Comparison of ENCODE assay signal across 19 cellular contexts in genomic region chr4:54139332-54139731, GRCh38. TPM values are rescaled to one million over a fixed set of nuclear protein-coding genes. Genes with fewer than 3 reads are reported as not detected.
A peak's percentile ranks its signal among the peaks of the same experiment; 100 is the strongest.
DNase-seq lines count a peak whose midpoint lies in the region; ATAC-seq, FAIRE-seq and TF ChIP-seq lines count a peak whose summit lies in the region.
"Had no signal": no experiment of that assay in that cellular context is flagged by ENCODE, and none has a peak within 500 bp of the region (broad histone marks: within the 10 kb centered on the region; RNA-seq: fewer than 3 reads in every experiment).

No MANE protein-coding gene starts in this region.

- H3K4me1 ChIP-seq in heart right ventricle, result no peaks in the 10 kb centered on the region
- no peaks in the 10 kb centered on the region for H3K4me1 ChIP-seq in right atrium auricular region
- H3K4me1 ChIP-seq in H1 (replicated peaks in 1 of 4; ENCODE audit: control insufficient read depth in 3 of 4, insufficient read depth in 4 of 4, low read length in 3 of 4), result no peaks in the 10 kb centered on the region
- H3K4me1 ChIP-seq in mesenchymal stem cell (ENCODE audit: control insufficient read depth, insufficient read depth, low read depth, low read length), result no peaks in the 10 kb centered on the region
- H3K4me1 ChIP-seq in upper lobe of right lung, result no peaks in the 10 kb centered on the region
- H3K4me1 ChIP-seq: BLaER1 had no signal

- no peak for TF ChIP-seq EP300 in H1 (IDR thresholded peaks at IDR 0.05; ENCODE audit: borderline replicate concordance in 1 of 2, low read depth in 2 of 2, low read length in 2 of 2)

- TF ChIP-seq RAD21 in H1 (IDR thresholded peaks at IDR 0.05 in 1 of 2, conservative IDR thresholded peaks at IDR 0.05 in 1 of 2; ENCODE audit: low read depth in 2 of 2, low read length in 2 of 2), result no peak

- 25 to 34% methylated on average over 4 of the region's 4 CpGs for WGBS in heart right ventricle, 2 donors
- WGBS in H1 (ENCODE audit: extremely low coverage in 1 of 2, insufficient coverage in 1 of 2, insufficient read length in 1 of 2, insufficient replicate concordance in 2 of 2, low coverage in 1 of 2, low lambda C conversion rate in 2 of 2, missing lambda C conversion rate in 1 of 2), 2 experiments, result 81% methylated on average over 4 of the region's 4 CpGs; no CpG with 5 or more reads in 1 of the 2 experiments
- WGBS in mesenchymal stem cell, result 76% methylated on average over 3 of the region's 4 CpGs

- H3K56ac ChIP-seq in H1 (replicated peaks; ENCODE audit: insufficient read length, low read depth, low read length), result no peak overlapping the region

- POLR2A ChIA-PET in H1 (lab: Charles Lee; ENCODE audit: partially characterized antibody), result no interaction called here

- H3K4me3 Mint-ChIP-seq in activated naive CD4-positive, alpha-beta T cell treated with anti-CD3 and anti-CD28 coated beads, Interleukin-2, amount 10 ng/mL, durations not matched to agents 7 days and 5 days, result no peak overlapping the region
- H3K4me3 Mint-ChIP-seq: CD14-positive monocyte; CD4-positive, alpha-beta memory T cell had no signal

- CTCF ChIA-PET in H1 (lab: Charles Lee; ENCODE audit: partially characterized antibody), result interaction anchor here (0.6 kb wide), 1 partner anchor 689 kb away, joined by 3 read pairs; no protein-coding TSS in a partner anchor
- CTCF ChIA-PET in activated naive CD4-positive, alpha-beta T cell treated with anti-CD3 and anti-CD28 coated beads, Interleukin-2, amount 10 ng/mL, durations not matched to agents 7 days and 5 days (lab: Charles Lee), result no interaction called here

- peak overlapping the region; percentile 70 for H2AFZ ChIP-seq in H1 (ENCODE audit: low read length)
- no peak overlapping the region for H2AFZ ChIP-seq in mesenchymal stem cell (ENCODE audit: low read depth, low read length)

- no peak overlapping the region for H3K23ac ChIP-seq in H1 (ENCODE audit: insufficient read length)
- no peak overlapping the region for H3K23ac ChIP-seq in mesenchymal stem cell (ENCODE audit: low read length in 2 of 2)

- H3K18ac ChIP-seq in H1 (ENCODE audit: extremely low read depth, low read length) (no peak overlapping the region), mesenchymal stem cell (ENCODE audit: low read depth in 1 of 2, low read length in 2 of 2) (peak overlapping the region in 1 of 2 experiments; percentile 15)

- H3K4me3 ChIP-seq in heart right ventricle, result no peak overlapping the region
- H3K4me3 ChIP-seq in right atrium auricular region, result no peak overlapping the region
- H3K4me3 ChIP-seq in H1 (ENCODE audit: extremely low read depth in 1 of 4, insufficient read depth in 2 of 4, low read depth in 3 of 4, low read length in 4 of 4), result no peak overlapping the region
- no peak overlapping the region for H3K4me3 ChIP-seq in mesenchymal stem cell (ENCODE audit: insufficient read depth in 1 of 2, low read depth in 1 of 2, low read length in 2 of 2)
- no peak overlapping the region for H3K4me3 ChIP-seq in upper lobe of right lung
- H3K4me3 ChIP-seq: BLaER1 had no signal

- H3K14ac ChIP-seq in H1 (ENCODE audit: insufficient read length) (no peak overlapping the region), mesenchymal stem cell (ENCODE audit: low read length in 2 of 2) (no peak overlapping the region)

- no peak for TF ChIP-seq POLR2A in H1 (IDR thresholded peaks at IDR 0.05; ENCODE audit: control extremely low read depth in 1 of 2, low read depth in 2 of 2, low read length in 2 of 2)

- H2AK5ac ChIP-seq in H1 (ENCODE audit: low read depth, low read length) (no peak overlapping the region), mesenchymal stem cell (ENCODE audit: low read length, severe bottlenecking) (no peak overlapping the region)

- no peak overlapping the region for H3K9ac ChIP-seq in H1 (replicated peaks in 1 of 4; ENCODE audit: extremely low read depth in 1 of 4, low read depth in 3 of 4, low read length in 3 of 4)
- no peak overlapping the region for H3K9ac ChIP-seq in mesenchymal stem cell (ENCODE audit: low read length)
- H3K9ac ChIP-seq: BLaER1 had no signal

- peaks cover 12% of the 10 kb centered on the region for H3K27me3 Mint-ChIP-seq in activated naive CD4-positive, alpha-beta T cell treated with anti-CD3 and anti-CD28 coated beads, Interleukin-2, amount 10 ng/mL, durations not matched to agents 7 days and 5 days

- H3K27me3 ChIP-seq in heart right ventricle (no peaks in the 10 kb centered on the region), right atrium auricular region (no peaks in the 10 kb centered on the region), H1 (replicated peaks in 1 of 4; ENCODE audit: control insufficient read depth in 3 of 4, extremely low read depth in 1 of 4, insufficient read depth in 3 of 4, low read length in 3 of 4) (no peaks in the 10 kb centered on the region), mesenchymal stem cell (ENCODE audit: control insufficient read depth in 1 of 2, insufficient read depth in 1 of 2, low read length in 2 of 2) (peaks cover 0 to 6% of the 10 kb centered on the region in 2 experiments), upper lobe of right lung (no peaks in the 10 kb centered on the region)
- H3K27me3 ChIP-seq: BLaER1 had no signal

- H3K4ac ChIP-seq in H1 (replicated peaks; ENCODE audit: insufficient read length, low read depth, low read length) (no peak overlapping the region), mesenchymal stem cell (ENCODE audit: low read depth in 1 of 2, low read length in 2 of 2) (no peak overlapping the region)

- no peaks in the 10 kb centered on the region for H3K79me2 ChIP-seq in H1 (ENCODE audit: control insufficient read depth in 1 of 2, insufficient read depth in 2 of 2, low read length in 2 of 2)

- FAIRE-seq in H1 (lab: Jason Lieb, UNC), result no peak
- FAIRE-seq: A204.1, H54 had no signal

- H3K9me3 Mint-ChIP-seq in activated naive CD4-positive, alpha-beta T cell treated with anti-CD3 and anti-CD28 coated beads, Interleukin-2, amount 10 ng/mL, durations not matched to agents 7 days and 5 days, result no peaks in the 10 kb centered on the region

- peak overlapping the region; percentile 37; the same call in 1 of the 2 replicates for H2BK15ac ChIP-seq in H1 (ENCODE audit: low read length)
- no peak overlapping the region for H2BK15ac ChIP-seq in mesenchymal stem cell (ENCODE audit: low read depth, poor library complexity, severe bottlenecking)

- H3K27ac ChIP-seq in heart right ventricle, result no peak overlapping the region
- H3K27ac ChIP-seq in right atrium auricular region, result no peak overlapping the region
- no peak overlapping the region for H3K27ac ChIP-seq in H1 (ENCODE audit: low read depth, low read length)
- H3K27ac ChIP-seq in mesenchymal stem cell (ENCODE audit: low read length, poor library complexity, severe bottlenecking), result no peak overlapping the region
- no peak overlapping the region for H3K27ac ChIP-seq in upper lobe of right lung
- H3K27ac ChIP-seq: BLaER1, HL-60 had no signal

- H3K9me3 ChIP-seq in heart right ventricle (no peaks in the 10 kb centered on the region), right atrium auricular region (no peaks in the 10 kb centered on the region), H1 (ENCODE audit: insufficient read depth in 2 of 2, low read depth in 1 of 2, low read length in 1 of 2) (no peaks in the 10 kb centered on the region), mesenchymal stem cell (ENCODE audit: control insufficient read depth, low read length) (no peaks in the 10 kb centered on the region), upper lobe of right lung (no peaks in the 10 kb centered on the region)
- H3K9me3 ChIP-seq: BLaER1 had no signal

- peaks cover 5% of the 10 kb centered on the region for H3K4me1 Mint-ChIP-seq in activated naive CD4-positive, alpha-beta T cell treated with anti-CD3 and anti-CD28 coated beads, Interleukin-2, amount 10 ng/mL, durations not matched to agents 7 days and 5 days
- H3K4me1 Mint-ChIP-seq: CD14-positive monocyte; CD4-positive, alpha-beta memory T cell had no signal

- no peaks in the 10 kb centered on the region for H3K36me3 Mint-ChIP-seq in activated naive CD4-positive, alpha-beta T cell treated with anti-CD3 and anti-CD28 coated beads, Interleukin-2, amount 10 ng/mL, durations not matched to agents 7 days and 5 days
- H3K36me3 Mint-ChIP-seq: CD14-positive monocyte; CD4-positive, alpha-beta memory T cell had no signal

- ATAC-seq in heart right ventricle, result peak in 5 of 8 donors; percentile 22 to 83 (median 53)
- peak; percentile 13 for ATAC-seq in upper lobe of right lung
- ATAC-seq in GM21367 (IDR thresholded peaks at IDR 0.05; ENCODE audit: unreplicated experiment), result no peak

- H2BK5ac ChIP-seq in H1 (ENCODE audit: low read depth, low read length) (no peak overlapping the region), mesenchymal stem cell (ENCODE audit: low read depth, low read length, poor library complexity, severe bottlenecking) (no peak overlapping the region)

- H3K79me1 ChIP-seq in H1 (ENCODE audit: low read depth, low read length) (no peaks in the 10 kb centered on the region), mesenchymal stem cell (replicated peaks; ENCODE audit: low read length, poor library complexity, severe bottlenecking) (no peaks in the 10 kb centered on the region)

- intact Hi-C loops in heart right ventricle (cut with DNase I), result loop anchor here in 1 of 10 donors (10.0 kb wide), 1 partner anchor 45 kb away; no protein-coding TSS in a partner anchor
- intact Hi-C loops in upper lobe of right lung (cut with DNase I), result no loop called here

- no peak overlapping the region for H4K8ac ChIP-seq in H1 (ENCODE audit: extremely low read depth, insufficient read depth, low read length)
- H4K8ac ChIP-seq in mesenchymal stem cell (ENCODE audit: low read length), result peak overlapping the region; percentile 47

- H2BK12ac ChIP-seq in H1 (ENCODE audit: low read depth, low read length), result no peak overlapping the region
- no peak overlapping the region for H2BK12ac ChIP-seq in mesenchymal stem cell (ENCODE audit: low read length in 2 of 2)

- H4K91ac ChIP-seq in H1 (replicated peaks; ENCODE audit: insufficient read length, low read length) (no peak overlapping the region), mesenchymal stem cell (ENCODE audit: low read length) (no peak overlapping the region)

- H3K23me2 ChIP-seq in H1 (ENCODE audit: low read depth, low read length), result no peaks in the 10 kb centered on the region

- no peaks in the 10 kb centered on the region for H4K20me1 ChIP-seq in H1 (replicated peaks in 1 of 2; ENCODE audit: control insufficient read depth in 1 of 2, insufficient read depth in 2 of 2, low read length in 2 of 2)
- H4K20me1 ChIP-seq: BLaER1 had no signal

- no peak overlapping the region for H3K27ac Mint-ChIP-seq in activated naive CD4-positive, alpha-beta T cell treated with anti-CD3 and anti-CD28 coated beads, Interleukin-2, amount 10 ng/mL, durations not matched to agents 7 days and 5 days
- H3K27ac Mint-ChIP-seq: CD14-positive monocyte; CD4-positive, alpha-beta memory T cell had no signal

- H3K4me2 ChIP-seq in H1 (ENCODE audit: insufficient read depth in 1 of 2, low read depth in 2 of 2, low read length in 2 of 2), result no peak overlapping the region
- H3K4me2 ChIP-seq in mesenchymal stem cell (ENCODE audit: low read length, poor library complexity, severe bottlenecking), result no peak overlapping the region
- H3K4me2 ChIP-seq: BLaER1 had no signal

- H3K36me3 ChIP-seq in heart right ventricle, result no peaks in the 10 kb centered on the region
- H3K36me3 ChIP-seq in right atrium auricular region, result no peaks in the 10 kb centered on the region
- H3K36me3 ChIP-seq in H1 (ENCODE audit: control insufficient read depth in 2 of 4, insufficient read depth in 4 of 4, low read length in 3 of 4), result no peaks in the 10 kb centered on the region
- no peaks in the 10 kb centered on the region for H3K36me3 ChIP-seq in mesenchymal stem cell (ENCODE audit: control insufficient read depth in 1 of 2, insufficient read depth in 2 of 2, low read depth in 1 of 2, low read length in 2 of 2)
- H3K36me3 ChIP-seq in upper lobe of right lung, result no peaks in the 10 kb centered on the region
- H3K36me3 ChIP-seq: BLaER1 had no signal

- H2BK20ac ChIP-seq in H1 (ENCODE audit: low read length), result no peak overlapping the region

- TF ChIP-seq CTCF in heart right ventricle (IDR thresholded peaks at IDR 0.05) (no peak), right atrium auricular region (IDR thresholded peaks at IDR 0.05) (no peak), H1 (IDR thresholded peaks at IDR 0.05; ENCODE audit: control extremely low read depth in 1 of 3, insufficient read depth in 1 of 3, low read depth in 1 of 3, low read length in 3 of 3) (no peak), upper lobe of right lung (IDR thresholded peaks at IDR 0.05) (no peak)

- peak in 1 of 2 donors; percentile 35 for DNase-seq in heart right ventricle
- no peak for DNase-seq in right atrium auricular region (ENCODE audit: low spot score)
- no peak for DNase-seq in H1 (ENCODE audit: low read depth in 1 of 2, low spot score in 2 of 2)
- DNase-seq in mesenchymal stem cell, result no peak
- no peak for DNase-seq in upper lobe of right lung
- DNase-seq in activated naive CD4-positive, alpha-beta T cell treated with anti-CD3 and anti-CD28 coated beads, Interleukin-2, amount 10 ng/mL, durations not matched to agents 7 days and 5 days, result no peak
- no peak for DNase-seq in AML-193 (lab: John Stamatoyannopoulos, UW)
- DNase-seq: ACHN; CD4-positive, alpha-beta memory T cell; DMS79 treated with DMSO at 0.1 percent for 48 hours; GF-D8; HCEC 1CT had no signal

- H2BK120ac ChIP-seq in H1 (replicated peaks; ENCODE audit: low read depth, low read length), result no peak overlapping the region
- no peak overlapping the region for H2BK120ac ChIP-seq in mesenchymal stem cell (ENCODE audit: low read depth, low read length)

- H4K5ac ChIP-seq in H1 (ENCODE audit: insufficient read length, low read depth, low read length), result no peak overlapping the region

RNA-seq across cellular contexts. Expression of gene GSX2, which starts 39.4 kb away (rescaled TPM):
- total RNA-seq in heart right ventricle, result not detected
- polyA plus RNA-seq in heart right ventricle, result not detected
- total RNA-seq in right atrium auricular region, result not detected
- not detected in 2 replicates for total RNA-seq in H1 (2021; fragmentation: NEBNext Ultra II Directional; extraction: Animal tissue kit (Norgen Biotek cat#: 25700))
- polyA plus RNA-seq in H1 (2011; rRNA removed), result not detected in 2 replicates
- not detected for polyA plus RNA-seq in H1 (2011; cell fraction: cytosol; rRNA removed)
- not detected for polyA plus RNA-seq in H1 (2011; cell fraction: nucleus; rRNA removed)
- polyA plus RNA-seq in H1 (2012, experiment 1 of 2), result not detected in 4 replicates
- not detected for polyA plus RNA-seq in H1 (2012, experiment 2 of 2)
- polyA plus RNA-seq in H1 (2013, experiment 1 of 2), result not detected
- 0.09 TPM for polyA plus RNA-seq in H1 (2013, experiment 2 of 2)
- not detected in 2 replicates for polyA minus RNA-seq in H1 (2011; rRNA and poly(A)+ RNA removed)
- polyA minus RNA-seq in H1 (2011; cell fraction: cytosol; rRNA and poly(A)+ RNA removed), result not detected
- polyA minus RNA-seq in H1 (2011; cell fraction: nucleus; rRNA and poly(A)+ RNA removed), result not detected
- polyA plus RNA-seq in mesenchymal stem cell (2013, experiment 1 of 2), result not detected
- not detected for polyA plus RNA-seq in mesenchymal stem cell (2013, experiment 2 of 2)
- total RNA-seq in upper lobe of right lung, result not detected
- total RNA-seq: CD4-positive, alpha-beta memory T cell; HT1080 had no signal
- polyA plus RNA-seq: CD14-positive monocyte; CD4-positive, alpha-beta memory T cell had no signal
